Comparison of ENCODE assay signal across 20 cellular contexts in genomic region chrX:114999906-115000305, GRCh38. TPM values are rescaled to one million over a fixed set of nuclear protein-coding genes. Genes with fewer than 3 reads are reported as not detected.
DNase-seq lines count a peak whose midpoint lies in the region; ATAC-seq, FAIRE-seq and TF ChIP-seq lines count a peak whose summit lies in the region.
"Had no signal": no experiment of that assay in that cellular context is flagged by ENCODE, and none has a peak within 500 bp of the region (broad histone marks: within the 10 kb centered on the region; RNA-seq: fewer than 3 reads in every experiment).

No MANE protein-coding gene starts in this region.

- H3K36me3 ChIP-seq in PC-3 (ENCODE audit: low read depth, low read length) (no peaks in the 10 kb centered on the region), bronchial epithelial cell (ENCODE audit: control insufficient read depth, insufficient read depth, low read length) (no peaks in the 10 kb centered on the region), osteoblast (ENCODE audit: insufficient read depth, low read length) (no peaks in the 10 kb centered on the region)

- H4K20me1 ChIP-seq in PC-3 (ENCODE audit: low read length) (no peaks in the 10 kb centered on the region), osteoblast (ENCODE audit: insufficient read depth, low read length) (no peaks in the 10 kb centered on the region)

- no peaks in the 10 kb centered on the region for H3K9me3 ChIP-seq in PC-3 (ENCODE audit: low read length)
- no peaks in the 10 kb centered on the region for H3K9me3 ChIP-seq in osteoblast (ENCODE audit: low read depth, low read length)
- H3K9me3 ChIP-seq: Caco-2 had no signal

- H3K27me3 ChIP-seq in PC-3 (ENCODE audit: low read length) (no peaks in the 10 kb centered on the region), bronchial epithelial cell (ENCODE audit: control insufficient read depth, insufficient read depth, low read length) (no peaks in the 10 kb centered on the region), osteoblast (ENCODE audit: insufficient read depth, low read length) (peaks cover 12% of the 10 kb centered on the region)

- H2AFZ ChIP-seq in PC-3 (ENCODE audit: low read length), result no peak overlapping the region
- H2AFZ ChIP-seq in osteoblast (ENCODE audit: low read length), result no peak overlapping the region
- H2AFZ ChIP-seq: GM23248 had no signal

- no peaks in the 10 kb centered on the region for H3F3A ChIP-seq in PC-3 (ENCODE audit: low read length, unreplicated experiment)

- no peaks in the 10 kb centered on the region for H3K9me2 ChIP-seq in PC-3 (replicated peaks; ENCODE audit: low read length)

- intact Hi-C loops in PC-3 (cut with micrococcal nuclease), result no loop called here

- CTCF ChIA-PET in PC-3 (lab: Charles Lee), result no interaction called here

- ATAC-seq in PC-3 (no peak), HG02938 (IDR thresholded peaks at IDR 0.05; ENCODE audit: unreplicated experiment) (no peak)
- ATAC-seq: HepG2 had no signal

- H3K4me2 ChIP-seq in PC-3 (ENCODE audit: low read length) (no peak overlapping the region), osteoblast (ENCODE audit: insufficient read depth, low read length) (no peak overlapping the region)

- POLR2A ChIA-PET in PC-3 (lab: Charles Lee; ENCODE audit: unreplicated experiment), result no interaction called here

- no peak overlapping the region for H3K9ac ChIP-seq in PC-3 (ENCODE audit: low read length)
- H3K9ac ChIP-seq: GM23248 had no signal

- peak; percentile 17 for DNase-seq in ELR (ENCODE audit: low read depth)
- peak; percentile 53 for DNase-seq in PC-3
- DNase-seq in bronchial epithelial cell (ENCODE audit: low read depth), result peak; percentile 33
- no peak for DNase-seq in NCI-H128 (lab: John Stamatoyannopoulos, UW; ENCODE audit: unreplicated experiment)
- DNase-seq in activated gamma-delta T cell treated with Interleukin-2 at 50 U/mL for 16 hours, result no peak
- no peak for DNase-seq in osteoblast (ENCODE audit: insufficient read length, low spot score, missing footprints)
- DNase-seq: ACHN; Caco-2; CD4-positive, alpha-beta T cell; DMS79 treated with DMSO at 0.1 percent for 48 hours; EL; GM23248; HCEC 1CT; KBM-7 had no signal

- TF ChIP-seq CTCF in PC-3 (conservative IDR thresholded peaks at IDR 0.05; ENCODE audit: low read depth, low read length) (no peak), bronchial epithelial cell (IDR thresholded peaks at IDR 0.05; ENCODE audit: insufficient read depth, low read length, severe bottlenecking) (no peak), osteoblast (IDR thresholded peaks at IDR 0.05; ENCODE audit: extremely low read depth, low read depth, low read length) (no peak)

- H3K4me3 ChIP-seq in PC-3 (ENCODE audit: low read length), result no peak overlapping the region
- H3K4me3 ChIP-seq in bronchial epithelial cell (ENCODE audit: low read depth, low read length), result no peak overlapping the region
- no peak overlapping the region for H3K4me3 ChIP-seq in osteoblast (ENCODE audit: insufficient read depth, low read length)
- H3K4me3 ChIP-seq: GM23248 had no signal

- H3K27ac ChIP-seq in PC-3 (ENCODE audit: low read length) (no peak overlapping the region), osteoblast (ENCODE audit: low read depth, low read length) (no peak overlapping the region)
- H3K27ac ChIP-seq: C4-2B, GM23248 had no signal

- peaks cover 8% of the 10 kb centered on the region; the same call in 1 of the 2 replicates for H3K4me1 ChIP-seq in PC-3 (ENCODE audit: insufficient read depth, low read length)
- H3K4me1 ChIP-seq in osteoblast (ENCODE audit: insufficient read depth, low read length), result no peaks in the 10 kb centered on the region
- H3K4me1 ChIP-seq: Caco-2 had no signal

- H3K79me2 ChIP-seq in PC-3 (ENCODE audit: low read length), result no peaks in the 10 kb centered on the region
- no peaks in the 10 kb centered on the region for H3K79me2 ChIP-seq in osteoblast (ENCODE audit: insufficient read depth, low read length)

- no TSS peak for BruUV-seq in PC-3 (replicated peaks; lab: Mats Ljungman, UMichigan)

- no peak for FAIRE-seq in bronchial epithelial cell (lab: Jason Lieb, UNC)
- FAIRE-seq: G401.6, GM12891, H54, HepG2 had no signal

RNA-seq across cellular contexts. Expression of gene IL13RA2, which starts 17.5 kb away (rescaled TPM):
- total RNA-seq in PC-3 (2014; rRNA removed) (3.4 and 8.1 TPM in 2 replicates), bronchial epithelial cell (15.4 and 17.1 TPM in 2 replicates), osteoblast (0.88 and 1.1 TPM in 2 replicates)
- total RNA-seq: Caco-2; CD4-positive, alpha-beta T cell; HepG2 had no signal

Comparison
In these comparisons a context has a peak if more than half of its experiments do, and no peak if none do; other contexts are left out.
1. DNase-seq: peak in ELR (single experiment), PC-3 (single experiment) and bronchial epithelial cell (single experiment); none in NCI-H128 (single experiment), activated gamma-delta T cell treated with Interleukin-2 at 50 U/mL for 16 hours (single experiment) and osteoblast (single experiment).